Comparison of ENCODE assay signal across 9 cellular contexts in genomic region chr5:131109540-131110255, GRCh38. TPM values are rescaled to one million over a fixed set of nuclear protein-coding genes. Genes with fewer than 3 reads are reported as not detected.
DNase-seq lines count a peak whose midpoint lies in the region; ATAC-seq, FAIRE-seq and TF ChIP-seq lines count a peak whose summit lies in the region.
"Had no signal": no experiment of that assay in that cellular context is flagged by ENCODE, and none has a peak within 500 bp of the region (broad histone marks: within the 10 kb centered on the region; RNA-seq: fewer than 3 reads in every experiment).

No MANE protein-coding gene starts in this region.

- no peaks in the 10 kb centered on the region for H3K27me3 ChIP-seq in bronchial epithelial cell (ENCODE audit: control insufficient read depth, insufficient read depth, low read length)
- no peaks in the 10 kb centered on the region for H3K27me3 ChIP-seq in testis

- FAIRE-seq in bronchial epithelial cell (lab: Jason Lieb, UNC), result no peak

- no peak for TF ChIP-seq POLR2A in testis (IDR thresholded peaks at IDR 0.05)

- H3K4me2 ChIP-seq in OCI-LY7 (ENCODE audit: low read length), result no peak overlapping the region

- no peaks in the 10 kb centered on the region for H3K9me2 ChIP-seq in OCI-LY7 (ENCODE audit: insufficient read depth, low read length)

- CTCF ChIA-PET in OCI-LY7 (lab: Charles Lee; ENCODE audit: unreplicated experiment), result no interaction called here

- peak; percentile 38 for DNase-seq in NCI-H510A treated with DMSO at 0.1 percent for 48 hours (lab: John Stamatoyannopoulos, UW)
- DNase-seq in NCI-H510A (lab: John Stamatoyannopoulos, UW), result no peak
- peak; percentile 47 for DNase-seq in OCI-LY7 (ENCODE audit: low spot score)
- DNase-seq in bronchial epithelial cell (ENCODE audit: low read depth), result peak; percentile 43
- DNase-seq in kidney tubule cell (ENCODE audit: low spot score), result peak; percentile 48
- peak; percentile 28 for DNase-seq in testis

- BruUV-seq in OCI-LY7 (replicated peaks; lab: Mats Ljungman, UMichigan), result no TSS peak

- ATAC-seq in GM19452 (IDR thresholded peaks at IDR 0.05; ENCODE audit: unreplicated experiment) (peak; percentile 79), HG03378 (IDR thresholded peaks at IDR 0.05; ENCODE audit: unreplicated experiment) (peak; percentile 92)

- H3K4me1 ChIP-seq in OCI-LY7 (ENCODE audit: insufficient read depth, low read length, poor library complexity, severe bottlenecking) (no peaks in the 10 kb centered on the region), testis (no peaks in the 10 kb centered on the region)

- H3K36me3 ChIP-seq in OCI-LY7 (ENCODE audit: insufficient read depth, low read length) (no peaks in the 10 kb centered on the region), bronchial epithelial cell (ENCODE audit: control insufficient read depth, insufficient read depth, low read length) (no peaks in the 10 kb centered on the region), testis (ENCODE audit: low read depth, missing control alignments) (no peaks in the 10 kb centered on the region)

- H3K79me2 ChIP-seq in OCI-LY7 (ENCODE audit: insufficient read depth, low read depth, low read length), result no peaks in the 10 kb centered on the region

- 45 to 49% methylated on average over 2 of the region's 2 CpGs for WGBS in testis, 2 donors

- intact Hi-C loops in OCI-LY7 (cut with micrococcal nuclease; ENCODE audit: unreplicated experiment), result loop anchor here (2.0 to 5.0 kb wide), 3 partner anchors 237 to 1337 kb away; no protein-coding TSS in a partner anchor
- intact Hi-C loops in testis (cut with DNase I; ENCODE audit: low total_unique reads), result no loop called here

- H3K27ac ChIP-seq in OCI-LY7 (ENCODE audit: low read depth, low read length, poor library complexity, severe bottlenecking) (no peak overlapping the region), testis (no peak overlapping the region)
- H3K27ac ChIP-seq: epithelial cell of prostate had no signal

- H2AFZ ChIP-seq in OCI-LY7 (ENCODE audit: low read length), result no peak overlapping the region

- no peaks in the 10 kb centered on the region for H4K20me1 ChIP-seq in OCI-LY7 (ENCODE audit: insufficient read depth, low read length)

- POLR2A ChIA-PET in OCI-LY7 (lab: Charles Lee), result no interaction called here

- no peaks in the 10 kb centered on the region for H3K9me3 ChIP-seq in OCI-LY7 (ENCODE audit: low read length)
- H3K9me3 ChIP-seq in testis, result no peaks in the 10 kb centered on the region

- TF ChIP-seq CTCF in OCI-LY7 (conservative IDR thresholded peaks at IDR 0.05; ENCODE audit: low read length) (peak; percentile 90), bronchial epithelial cell (IDR thresholded peaks at IDR 0.05; ENCODE audit: insufficient read depth, low read length, severe bottlenecking) (peak; percentile 45), testis (IDR thresholded peaks at IDR 0.05) (peak; percentile 45 to 66 (median 64))

- H3K4me3 ChIP-seq in OCI-LY7 (ENCODE audit: low read depth, low read length, poor library complexity, severe bottlenecking), result no peak overlapping the region
- no peak overlapping the region for H3K4me3 ChIP-seq in bronchial epithelial cell (ENCODE audit: low read depth, low read length)
- no peak overlapping the region for H3K4me3 ChIP-seq in testis

RNA-seq across cellular contexts. Expression of gene HINT1, which starts 55.4 kb away (rescaled TPM):
- total RNA-seq in OCI-LY7 (2014; rRNA removed; shearing (Covaris generic)), result 205 and 343 TPM in 2 replicates
- total RNA-seq in OCI-LY7 (2022) (246 and 253 TPM in 2 replicates), bronchial epithelial cell (344 and 399 TPM in 2 replicates), testis (100 to 1,000 TPM; 102 to 104 TPM)
- polyA plus RNA-seq in testis (ENCODE audit: insufficient read depth, low read depth, low replicate concordance), result 222 TPM
